Comparison of ENCODE assay signal across 22 cellular contexts in genomic region chr15:80608688-80609087, GRCh38.
DNase-seq lines count a peak whose midpoint lies in the region; TF ChIP-seq lines count a peak whose summit lies in the region.
"Had no signal": no experiment of that assay in that cellular context is flagged by ENCODE, and none has a peak within 500 bp of the region (broad histone marks: within the 10 kb centered on the region; RNA-seq: fewer than 3 reads in every experiment).

No MANE protein-coding gene starts in this region.

- no peak overlapping the region for H3K27ac Mint-ChIP-seq in neural progenitor cell
- H3K27ac Mint-ChIP-seq: activated naive CD4-positive, alpha-beta T cell treated with anti-CD3 and anti-CD28 coated beads, Interleukin-2, amount 50 U/mL, for 72 hours; activated T-helper 2 cell treated with anti-CD3 and anti-CD28 coated beads, Interferon-gamma antibody, Interleukin-2, Interleukin-4, amounts not matched to agents 10 μg/mL and 5 μg/mL and 100 μg/mL, durations not matched to agents 14 hours and 24 hours and 36 hours; WTC11 had no signal

- H3K36me3 ChIP-seq in mammary epithelial cell (ENCODE audit: insufficient read depth, low read length) (no peaks in the 10 kb centered on the region), neural progenitor cell (no peaks in the 10 kb centered on the region)
- H3K36me3 ChIP-seq: BE2C had no signal

- intact Hi-C loops in mammary epithelial cell (cut with micrococcal nuclease): no loop called here

- no peaks in the 10 kb centered on the region for H3K79me2 ChIP-seq in mammary epithelial cell (ENCODE audit: insufficient read depth, low read length)
- no peaks in the 10 kb centered on the region for H3K79me2 ChIP-seq in neural progenitor cell (ENCODE audit: low read depth)

- TF ChIP-seq CTCF in mammary epithelial cell (conservative IDR thresholded peaks at IDR 0.05 in 1 of 2, IDR thresholded peaks at IDR 0.05 in 1 of 2; ENCODE audit: extremely low read depth in 1 of 2, insufficient read depth in 1 of 2, low read depth in 1 of 2, low read length in 2 of 2) (no peak), GM20000 (IDR thresholded peaks at IDR 0.05; ENCODE audit: extremely low read depth, missing control alignments) (no peak), neural progenitor cell (IDR thresholded peaks at IDR 0.05) (no peak)

- H3K4me1 Mint-ChIP-seq in neural progenitor cell: peaks cover 11% of the 10 kb centered on the region
- H3K4me1 Mint-ChIP-seq: central memory CD8-positive, alpha-beta T cell had no signal

- H3K4me2 ChIP-seq in mammary epithelial cell (ENCODE audit: insufficient read depth, low read depth, low read length): peak overlapping the region; percentile 10
- H3K4me2 ChIP-seq in neural progenitor cell: no peak overlapping the region

- H3K9me3 Mint-ChIP-seq in neural progenitor cell: no peaks in the 10 kb centered on the region
- H3K9me3 Mint-ChIP-seq: activated naive CD4-positive, alpha-beta T cell treated with anti-CD3 and anti-CD28 coated beads, Interleukin-2, amount 50 U/mL, for 72 hours; activated T-helper 2 cell treated with anti-CD3 and anti-CD28 coated beads, Interferon-gamma antibody, Interleukin-2, Interleukin-4, amounts not matched to agents 10 μg/mL and 5 μg/mL and 100 μg/mL, durations not matched to agents 14 hours and 24 hours and 36 hours; central memory CD8-positive, alpha-beta T cell; type B pancreatic cell had no signal

- H3K9me3 ChIP-seq in mammary epithelial cell (replicated peaks; ENCODE audit: insufficient read depth, low read length) (no peaks in the 10 kb centered on the region), neural progenitor cell (ENCODE audit: low read depth) (no peaks in the 10 kb centered on the region)
- H3K9me3 ChIP-seq: BE2C had no signal

- CTCF ChIA-PET in mammary epithelial cell (lab: Charles Lee; ENCODE audit: low non-redundant PET): interaction anchor here (0.5 kb wide), 1 partner anchor 11 kb away, joined by 6 read pairs; no protein-coding TSS in a partner anchor

- H4K20me1 ChIP-seq in mammary epithelial cell (ENCODE audit: insufficient read depth, low read length): no peaks in the 10 kb centered on the region
- no peaks in the 10 kb centered on the region for H4K20me1 ChIP-seq in neural progenitor cell (ENCODE audit: low read depth)

- 0% methylated on average over 1 of the region's 1 CpG for WGBS in mammary epithelial cell (ENCODE audit: low coverage, missing lambda C conversion rate)

- dilution Hi-C loops in mammary epithelial cell (cut with HindIII; ENCODE audit: low sequenced_read_pairs): no loop called here

- DNase-seq in SHP77 treated with DMSO at 0.1 percent for 48 hours (lab: John Stamatoyannopoulos, UW) (peak; percentile 18), SHP77 (lab: John Stamatoyannopoulos, UW) (no peak), NCI-H2196 (lab: John Stamatoyannopoulos, UW; ENCODE audit: unreplicated experiment) (peak; percentile 70), mammary epithelial cell (peak; percentile 46), globus pallidus (ENCODE audit: low spot score) (no peak), GM20000 (ENCODE audit: low spot score) (no peak), GM19238 (ENCODE audit: insufficient read length, low spot score) (no peak), neural progenitor cell (ENCODE audit: low spot score) (no peak)
- DNase-seq: activated CD8-positive, alpha-beta memory T cell treated with anti-CD3 and anti-CD28 coated beads, Interleukin-2, amount 50 U/mL, for 4 hours; aorta; dorsolateral prefrontal cortex; HCEC 1CT; left cardiac atrium; Right ventricle myocardium superior; SW 1271; T1000 had no signal

- H3K27ac ChIP-seq in mammary epithelial cell (ENCODE audit: insufficient read depth, low read depth, low read length): no peak overlapping the region
- no peak overlapping the region for H3K27ac ChIP-seq in neural progenitor cell

- H3K9ac ChIP-seq in mammary epithelial cell (ENCODE audit: insufficient read depth, low read length) (no peak overlapping the region), neural progenitor cell (no peak overlapping the region)

- peaks cover 25% of the 10 kb centered on the region for H3K4me1 ChIP-seq in mammary epithelial cell (ENCODE audit: insufficient read depth, low read length)
- H3K4me1 ChIP-seq in neural progenitor cell: no peaks in the 10 kb centered on the region
- H3K4me1 ChIP-seq: BE2C had no signal

- no peak overlapping the region for H3K4me3 Mint-ChIP-seq in neural progenitor cell
- H3K4me3 Mint-ChIP-seq: central memory CD8-positive, alpha-beta T cell; type B pancreatic cell; WTC11 had no signal

- H3K27me3 ChIP-seq in mammary epithelial cell (ENCODE audit: insufficient read depth, low read length) (no peaks in the 10 kb centered on the region), neural progenitor cell (no peaks in the 10 kb centered on the region)
- H3K27me3 ChIP-seq: BE2C, dorsolateral prefrontal cortex had no signal

- peak overlapping the region; percentile 63 for H2AFZ ChIP-seq in mammary epithelial cell (ENCODE audit: low read depth, low read length)
- H2AFZ ChIP-seq in neural progenitor cell (replicated peaks): no peak overlapping the region

- BruUV-seq in mammary epithelial cell (replicated peaks; lab: Mats Ljungman, UMichigan): no TSS peak

- in situ Hi-C loops in mammary epithelial cell (cut with MboI; ENCODE audit: low sequenced_read_pairs in 2 of 2): no loop called here

- H3K36me3 Mint-ChIP-seq in neural progenitor cell: no peaks in the 10 kb centered on the region
- H3K36me3 Mint-ChIP-seq: activated naive CD4-positive, alpha-beta T cell treated with anti-CD3 and anti-CD28 coated beads, Interleukin-2, amount 50 U/mL, for 72 hours; type B pancreatic cell; WTC11 had no signal

- no peak overlapping the region for H3K4me3 ChIP-seq in mammary epithelial cell (replicated peaks in 1 of 3; ENCODE audit: insufficient read depth in 1 of 3, low read depth in 2 of 3, low read length in 3 of 3)
- no peak overlapping the region for H3K4me3 ChIP-seq in neural progenitor cell
- H3K4me3 ChIP-seq: dorsolateral prefrontal cortex had no signal

- no peaks in the 10 kb centered on the region for H3F3A ChIP-seq in neural progenitor cell (ENCODE audit: low read depth)

- H3K27me3 Mint-ChIP-seq in neural progenitor cell (ENCODE audit: insufficient read depth, low read depth): peaks cover 4% of the 10 kb centered on the region
- H3K27me3 Mint-ChIP-seq: type B pancreatic cell had no signal

Comparison
In these comparisons a context has a peak if more than half of its experiments do, and no peak if none do; other contexts are left out.
1. DNase-seq: peak in SHP77 treated with DMSO at 0.1 percent for 48 hours (single experiment), NCI-H2196 (single experiment) and mammary epithelial cell (single experiment); none in SHP77 (0 of 2), globus pallidus (single experiment), GM20000 (single experiment), GM19238 (single experiment) and neural progenitor cell (single experiment).